10 cellular contexts compared by ENCODE assay signal in the genomic region with DNA sequence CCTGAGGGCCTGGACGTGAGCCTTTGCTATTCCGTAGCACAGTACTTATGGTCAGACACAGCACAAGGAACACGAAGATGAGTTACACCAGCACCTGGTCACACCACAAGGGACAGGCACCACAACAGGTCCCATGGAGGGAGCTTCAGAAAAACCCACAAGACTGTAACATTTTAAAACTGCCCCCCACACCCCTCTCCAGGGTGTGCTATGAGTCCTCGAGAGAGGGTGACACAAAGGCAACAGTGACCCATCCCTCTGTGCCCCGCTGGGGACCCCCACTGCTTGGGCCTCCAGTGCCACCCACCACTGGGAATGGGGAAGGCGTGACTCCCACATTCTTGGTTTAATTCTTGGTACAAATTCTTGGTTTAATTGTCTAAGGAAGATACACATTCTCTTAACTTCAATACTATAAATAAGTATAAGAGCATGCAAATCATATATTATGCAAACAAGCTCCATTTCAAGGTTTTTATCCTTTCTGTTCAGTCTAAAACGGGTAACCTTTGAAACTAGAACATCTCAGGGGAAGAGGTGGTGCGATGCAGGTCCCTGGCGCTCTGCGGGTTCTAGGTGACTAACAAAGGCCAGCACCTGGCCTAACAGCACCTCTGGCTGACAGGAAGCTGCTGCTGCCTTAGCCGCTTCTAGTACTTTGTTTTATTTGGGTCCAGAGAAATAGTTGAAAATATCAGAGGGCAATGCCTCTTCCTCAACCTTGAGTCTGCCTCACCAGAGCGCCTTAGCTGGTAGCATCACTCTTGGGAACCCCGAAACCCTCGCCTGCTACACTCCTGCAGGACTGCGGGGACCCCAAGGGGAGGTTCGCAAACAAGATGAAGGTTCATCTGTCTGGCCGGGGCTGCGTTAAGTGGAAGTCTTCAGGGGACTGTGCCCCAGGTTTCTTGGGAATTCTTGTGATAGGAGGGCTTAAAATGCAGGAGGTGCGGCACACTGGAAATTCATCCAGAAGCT. TPM values are rescaled to one million over a fixed set of nuclear protein-coding genes. Genes with fewer than 3 reads are reported as not detected.
DNase-seq lines count a peak whose midpoint lies in the region; ATAC-seq lines count a peak whose summit lies in the region.
"Had no signal": no experiment of that assay in that cellular context is flagged by ENCODE, and none has a peak within 500 bp of the region (broad histone marks: within the 10 kb centered on the region; RNA-seq: fewer than 3 reads in every experiment).

No MANE protein-coding gene starts in this region.

- intact Hi-C loops in left ventricle myocardium superior (cut with micrococcal nuclease), result no loop called here

- ATAC-seq in GM21737 (IDR thresholded peaks at IDR 0.05; ENCODE audit: unreplicated experiment) (peak; percentile 51), HG03439 (IDR thresholded peaks at IDR 0.05; ENCODE audit: unreplicated experiment) (peak; percentile 55), left ventricle myocardium superior (no peak)

- DNase-seq in activated effector memory CD4-positive, alpha-beta T cell treated with anti-CD3 and anti-CD28 coated beads, Interleukin-2, amount 50 U/mL, for 16 hours, result peak; percentile 49
- DNase-seq in activated effector memory CD4-positive, alpha-beta T cell treated with Interleukin-2 at 50 U/mL for 16 hours, result no peak
- DNase-seq in SKM-1 (lab: John Stamatoyannopoulos, UW; ENCODE audit: unreplicated experiment) (no peak), HuH-7 (ENCODE audit: low spot score) (no peak), left ventricle myocardium superior (no peak)
- DNase-seq in activated CD4-positive, alpha-beta T cell treated with anti-CD3 and anti-CD28 coated beads, Interleukin-2, amount 50 U/mL, for 1 hour, result no peak
- DNase-seq: GF-D8, NCI-H1930 had no signal

RNA-seq across cellular contexts. Expression of a gene that starts 45.7 kb away (rescaled TPM):
- total RNA-seq in left ventricle myocardium superior, result 3.7 TPM
